ENCODE assay signal across 26 cellular contexts in genomic region chr18:2089416-2089815, GRCh38.
"Had no signal": no experiment of that assay in that cellular context is flagged by ENCODE, and none has a peak within 500 bp of the region (broad histone marks: within the 10 kb centered on the region; RNA-seq: fewer than 3 reads in every experiment).

No MANE protein-coding gene starts in this region.

- H3K27me3 ChIP-seq: body of pancreas, colonic mucosa, hepatocyte, ovary, right lobe of liver, thyroid gland, upper lobe of right lung had no signal

- DNase-seq: activated CD4-positive, alpha-beta memory T cell treated with anti-CD3 and anti-CD28 coated beads, Interleukin-2, amount 10 ng/mL, durations not matched to agents 7 days and 5 days; activated CD4-positive, alpha-beta T cell treated with anti-CD3 and anti-CD28 coated beads for 1 hour; activated CD4-positive, alpha-beta T cell treated with anti-CD3 and anti-CD28 coated beads, Interleukin-2, amount 10 ng/mL, durations not matched to agents 7 days and 5 days; activated CD8-positive, alpha-beta memory T cell treated with anti-CD3 and anti-CD28 coated beads, Interleukin-2, amount 50 U/mL, for 48 hours; activated naive CD8-positive, alpha-beta T cell treated with anti-CD3 and anti-CD28 coated beads, Interleukin-2, amount 50 U/mL, for 24 hours; activated T-cell treated with anti-CD3 and anti-CD28 coated beads, Interleukin-2, amount 50 U/mL, for 24 hours; aorta; body of pancreas; cerebellar nuclear complex; colonic mucosa; effector CD8-positive, alpha-beta T cell; left cardiac atrium; left ventricle myocardium superior; ovary; right lobe of liver; stimulated activated CD4-positive, alpha-beta T cell treated with anti-CD3 and anti-CD28 coated beads, Interleukin-12 subunit alpha, Interleukin-12 subunit beta, amount 100 ng/mL, for 4 hours; stimulated activated CD4-positive, alpha-beta T cell treated with anti-CD3 and anti-CD28 coated beads, Interleukin-4, amount 100 ng/mL, for 1 hour; substantia nigra; T-helper 17 cell; thyroid gland; upper lobe of right lung had no signal

- H3K4me3 ChIP-seq: body of pancreas, colonic mucosa, hepatocyte, ovary, right lobe of liver, thyroid gland, upper lobe of right lung had no signal

- H3K4me1 ChIP-seq: body of pancreas, colonic mucosa, right lobe of liver, thyroid gland, upper lobe of right lung had no signal

- H3K27ac ChIP-seq: body of pancreas, colonic mucosa, hepatocyte, ovary, right lobe of liver, thyroid gland had no signal

- ATAC-seq: activated naive CD8-positive, alpha-beta T cell treated with anti-CD3 and anti-CD28 coated beads, Interleukin-2, amount 50 U/mL, for 24 hours; activated T-helper 17 cell treated with anti-CD3 and anti-CD28 coated beads, Interleukin-2, amount 50 U/mL, for 72 hours; body of pancreas; left cardiac atrium; right lobe of liver; T-helper 17 cell; upper lobe of right lung; WTC11 had no signal

- H3K36me3 ChIP-seq: colonic mucosa, ovary, right lobe of liver, thyroid gland, upper lobe of right lung had no signal

- FAIRE-seq: frontal cortex, keratinocyte had no signal

- H3K9me3 ChIP-seq: body of pancreas, colonic mucosa, ovary, right lobe of liver, thyroid gland, upper lobe of right lung had no signal
